ENCODE assay signal across 30 cellular contexts in the genomic region with DNA sequence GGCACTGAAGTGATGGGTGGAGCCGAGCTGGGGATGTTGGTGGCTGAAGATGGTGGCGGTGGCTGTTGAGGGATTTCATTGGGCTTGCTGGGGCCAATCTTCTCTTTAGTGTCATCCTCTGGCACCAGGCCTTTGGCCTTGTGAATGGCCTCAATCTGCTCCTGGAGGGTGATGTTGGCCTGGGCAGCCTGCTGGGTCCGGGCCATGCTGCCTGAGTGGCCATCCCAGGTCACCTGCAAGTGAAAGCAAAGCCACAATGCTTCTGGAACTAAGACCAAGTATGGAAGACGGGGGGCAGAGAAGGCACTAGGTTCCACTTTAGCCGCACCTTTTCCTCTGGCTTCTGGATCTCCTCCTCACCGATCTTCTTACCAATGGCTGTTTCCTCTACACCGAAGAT.
"Had no signal": no experiment of that assay in that cellular context is flagged by ENCODE, and none has a peak within 500 bp of the region (broad histone marks: within the 10 kb centered on the region; RNA-seq: fewer than 3 reads in every experiment).

No MANE protein-coding gene starts in this region.

- H3K9me3 ChIP-seq: esophagus squamous epithelium, mucosa of descending colon, ovary, psoas muscle, sigmoid colon, thoracic aorta, transverse colon, upper lobe of right lung, vagina had no signal

- H3K36me3 ChIP-seq: ovary had no signal

- H3K4me3 Mint-ChIP-seq: effector memory CD8-positive, alpha-beta T cell; immature natural killer cell; memory B cell; naive thymus-derived CD4-positive, alpha-beta T cell; nephron; neural progenitor cell; stimulated activated memory B cell treated with anti-CD40 and anti-IgM and Interleukin-4, amounts not matched to agents 10 μg/mL and 1 μg/mL and 100 μg/mL, for 72 hours; stimulated activated naive CD8-positive, alpha-beta T cell treated with anti-CD3 and anti-CD28 coated beads, Interleukin-15, Interleukin-2, amounts not matched to agents 100 ng/mL and 50 ng/mL, for 24 hours had no signal

- H2AFZ ChIP-seq: neural progenitor cell had no signal

- H3K4me1 Mint-ChIP-seq: immature natural killer cell, memory B cell, nephron, neural progenitor cell had no signal

- H3K4me2 ChIP-seq: neural progenitor cell had no signal

- H3K27ac Mint-ChIP-seq: memory B cell; nephron; neural progenitor cell; stimulated activated memory B cell treated with anti-CD40 and anti-IgM and Interleukin-4, amounts not matched to agents 10 μg/mL and 1 μg/mL and 100 μg/mL, for 72 hours; stimulated activated naive CD8-positive, alpha-beta T cell treated with anti-CD3 and anti-CD28 coated beads, Interleukin-15, Interleukin-2, amounts not matched to agents 100 ng/mL and 50 ng/mL, for 24 hours had no signal

- H3K9me3 Mint-ChIP-seq: effector memory CD8-positive, alpha-beta T cell; immature natural killer cell; memory B cell; nephron; neural progenitor cell; stimulated activated memory B cell treated with anti-CD40 and anti-IgM and Interleukin-4, amounts not matched to agents 10 μg/mL and 1 μg/mL and 100 μg/mL, for 72 hours; stimulated activated naive CD8-positive, alpha-beta T cell treated with anti-CD3 and anti-CD28 coated beads, Interleukin-15, Interleukin-2, amounts not matched to agents 100 ng/mL and 50 ng/mL, for 24 hours had no signal

- H3K4me1 ChIP-seq: esophagus squamous epithelium, neural progenitor cell, sigmoid colon, upper lobe of right lung, vagina had no signal

- H3K4me3 ChIP-seq: coronary artery, esophagus squamous epithelium, lung, mucosa of descending colon, neural progenitor cell, ovary, psoas muscle, sigmoid colon, thoracic aorta, transverse colon, upper lobe of right lung, vagina had no signal

- H3K27ac ChIP-seq: coronary artery, esophagus squamous epithelium, neural progenitor cell, ovary, psoas muscle, thoracic aorta, transverse colon, upper lobe of right lung, vagina had no signal

- H3K27me3 ChIP-seq: esophagus squamous epithelium, neural progenitor cell, ovary, sigmoid colon, transverse colon, upper lobe of right lung, vagina had no signal

- ATAC-seq: effector memory CD8-positive, alpha-beta T cell; left colon; mucosa of descending colon; naive thymus-derived CD4-positive, alpha-beta T cell; psoas muscle; right cardiac atrium; stimulated activated memory B cell treated with anti-CD40 and anti-IgM and Interleukin-4, amounts not matched to agents 10 μg/mL and 1 μg/mL and 100 μg/mL, for 72 hours; upper lobe of right lung had no signal

- H3K27me3 Mint-ChIP-seq: effector memory CD8-positive, alpha-beta T cell; memory B cell; naive thymus-derived CD4-positive, alpha-beta T cell; stimulated activated memory B cell treated with anti-CD40 and anti-IgM and Interleukin-4, amounts not matched to agents 10 μg/mL and 1 μg/mL and 100 μg/mL, for 72 hours; stimulated activated naive CD8-positive, alpha-beta T cell treated with anti-CD3 and anti-CD28 coated beads, Interleukin-15, Interleukin-2, amounts not matched to agents 100 ng/mL and 50 ng/mL, for 24 hours had no signal

- DNase-seq: dermis blood vessel endothelial cell; effector memory CD8-positive, alpha-beta T cell; erythroblast; esophagus squamous epithelium; foreskin melanocyte; glutamatergic neuron; hypothalamus; immature natural killer cell; islet precursor cell; kidney glomerular epithelial cell; left colon; mucosa of descending colon; naive thymus-derived CD4-positive, alpha-beta T cell; ovary; psoas muscle; right cardiac atrium; sigmoid colon; stimulated activated CD4-positive, alpha-beta T cell treated with anti-CD3 and anti-CD28 coated beads, Interleukin-2, amount 100 ng/mL, for 24 hours; stimulated activated CD4-positive, alpha-beta T cell treated with anti-CD3 and anti-CD28 coated beads, Interleukin-4, amount 100 ng/mL, for 24 hours; transverse colon; upper lobe of right lung had no signal
